8 cellular contexts compared by ENCODE assay signal in genomic region chr14:55160989-55161388, GRCh38. TPM values are rescaled to one million over a fixed set of nuclear protein-coding genes. Genes with fewer than 3 reads are reported as not detected.
DNase-seq lines count a peak whose midpoint lies in the region; ATAC-seq and TF ChIP-seq lines count a peak whose summit lies in the region.

No MANE protein-coding gene starts in this region.

- no peak overlapping the region for H2AFZ ChIP-seq in KMS-11 (ENCODE audit: low read depth)

- H4K20me1 ChIP-seq in KMS-11 (ENCODE audit: insufficient read depth) = no peaks in the 10 kb centered on the region

- TF ChIP-seq CTCF in KMS-11 (conservative IDR thresholded peaks at IDR 0.05; ENCODE audit: low read depth, low read length) = peak; percentile 49
- TF ChIP-seq CTCF in adrenal gland (IDR thresholded peaks at IDR 0.05) = peak; percentile 26 to 83 (median 62)
- TF ChIP-seq CTCF in upper lobe of right lung (IDR thresholded peaks at IDR 0.05) = peak; percentile 75

- intact Hi-C loops in adrenal gland (cut with DNase I) (loop anchor here in 1 of 2 donors (5.0 kb wide), 1 partner anchor 69 kb away; no protein-coding TSS in a partner anchor), upper lobe of right lung (cut with DNase I) (loop anchor here (5.0 kb wide), 1 partner anchor 69 kb away; no protein-coding TSS in a partner anchor)

- H3K9ac ChIP-seq in KMS-11 = no peak overlapping the region

- H3K4me3 ChIP-seq in KMS-11 (IDR thresholded peaks at IDR 0.05; ENCODE audit: insufficient read depth, low read depth, low read length) = no peak overlapping the region
- no peak overlapping the region for H3K4me3 ChIP-seq in adrenal gland
- no peak overlapping the region for H3K4me3 ChIP-seq in upper lobe of right lung

- H3K4me2 ChIP-seq in KMS-11 = no peak overlapping the region

- DNase-seq in DMS114 treated with DMSO at 0.1 percent for 48 hours (lab: John Stamatoyannopoulos, UW; ENCODE audit: unreplicated experiment) = peak; percentile 19
- DNase-seq in adrenal gland = no peak
- peak; percentile 35 for DNase-seq in inferior parietal cortex (ENCODE audit: extremely low spot score)
- no peak for DNase-seq in upper lobe of right lung
- no peak for DNase-seq in mesenteric fat pad (ENCODE audit: low spot score)

- no peak for TF ChIP-seq POLR2A in adrenal gland (IDR thresholded peaks at IDR 0.05)

- no peaks in the 10 kb centered on the region for H3K9me3 ChIP-seq in adrenal gland (replicated peaks in 1 of 3)
- no peaks in the 10 kb centered on the region for H3K9me3 ChIP-seq in upper lobe of right lung

- H3K4me1 ChIP-seq in KMS-11 (ENCODE audit: low read depth, poor library complexity, severe bottlenecking) (peaks cover 14% of the 10 kb centered on the region), adrenal gland (replicated peaks in 1 of 2) (no peaks in the 10 kb centered on the region), upper lobe of right lung (no peaks in the 10 kb centered on the region)

- H3K27me3 ChIP-seq in KMS-11 (ENCODE audit: insufficient read depth, low read depth) = no peaks in the 10 kb centered on the region
- H3K27me3 ChIP-seq in adrenal gland = no peaks in the 10 kb centered on the region
- no peaks in the 10 kb centered on the region for H3K27me3 ChIP-seq in upper lobe of right lung

- peak; percentile 84 for ATAC-seq in upper lobe of right lung
- no peak for ATAC-seq in GM18519 (IDR thresholded peaks at IDR 0.05; ENCODE audit: low FRiP score, unreplicated experiment)
- no peak for ATAC-seq in HG02981 (IDR thresholded peaks at IDR 0.05; ENCODE audit: unreplicated experiment)

- H3K36me3 ChIP-seq in KMS-11 (ENCODE audit: insufficient read depth) (no peaks in the 10 kb centered on the region), adrenal gland (replicated peaks in 1 of 2) (no peaks in the 10 kb centered on the region), upper lobe of right lung (no peaks in the 10 kb centered on the region)

- H3K79me2 ChIP-seq in KMS-11 (ENCODE audit: insufficient read depth, low read depth) = no peaks in the 10 kb centered on the region

- H3K27ac ChIP-seq in KMS-11 = no peak overlapping the region
- H3K27ac ChIP-seq in adrenal gland = no peak overlapping the region
- H3K27ac ChIP-seq in upper lobe of right lung = no peak overlapping the region

RNA-seq across cellular contexts. Expression of gene DLGAP5, which starts 30.4 kb away (rescaled TPM):
- total RNA-seq in adrenal gland (1 to 10 TPM in 3 of 8 donors, under 1 TPM in 4, not detected in 1; 0.35 to 1.6 (median 0.84) TPM), upper lobe of right lung (0.52 TPM), mesenteric fat pad (not detected)
- polyA plus RNA-seq in adrenal gland = 1 to 10 TPM in 1 of 3 donors, under 1 TPM in 1, not detected in 1; 0.03 to 1.5 TPM

RNA-seq across cellular contexts. Expression of gene LGALS3, which starts 31.9 kb away (rescaled TPM):
- total RNA-seq in adrenal gland (100 to 1,000 TPM in 5 of 8 donors, 10 to 100 TPM in 3; 44.3 to 248 (median 120) TPM), upper lobe of right lung (351 TPM), mesenteric fat pad (241 TPM)
- polyA plus RNA-seq in adrenal gland = 100 to 1,000 TPM in 2 of 3 donors, 10 to 100 TPM in 1; 46.6 to 241 (median 174) TPM

Comparison
In these comparisons a context has a peak if more than half of its experiments do, and no peak if none do; other contexts are left out.
1. DNase-seq: peak in DMS114 treated with DMSO at 0.1 percent for 48 hours (single experiment) and inferior parietal cortex (single experiment); none in adrenal gland (0 of 7), upper lobe of right lung (single experiment) and mesenteric fat pad (single experiment).
2. Peak in every context shown above with its lines, with median percentiles within 50 percentile points of each other: CTCF ChIP-seq.